ENCODE assay signal across 18 cellular contexts in the genomic region with DNA sequence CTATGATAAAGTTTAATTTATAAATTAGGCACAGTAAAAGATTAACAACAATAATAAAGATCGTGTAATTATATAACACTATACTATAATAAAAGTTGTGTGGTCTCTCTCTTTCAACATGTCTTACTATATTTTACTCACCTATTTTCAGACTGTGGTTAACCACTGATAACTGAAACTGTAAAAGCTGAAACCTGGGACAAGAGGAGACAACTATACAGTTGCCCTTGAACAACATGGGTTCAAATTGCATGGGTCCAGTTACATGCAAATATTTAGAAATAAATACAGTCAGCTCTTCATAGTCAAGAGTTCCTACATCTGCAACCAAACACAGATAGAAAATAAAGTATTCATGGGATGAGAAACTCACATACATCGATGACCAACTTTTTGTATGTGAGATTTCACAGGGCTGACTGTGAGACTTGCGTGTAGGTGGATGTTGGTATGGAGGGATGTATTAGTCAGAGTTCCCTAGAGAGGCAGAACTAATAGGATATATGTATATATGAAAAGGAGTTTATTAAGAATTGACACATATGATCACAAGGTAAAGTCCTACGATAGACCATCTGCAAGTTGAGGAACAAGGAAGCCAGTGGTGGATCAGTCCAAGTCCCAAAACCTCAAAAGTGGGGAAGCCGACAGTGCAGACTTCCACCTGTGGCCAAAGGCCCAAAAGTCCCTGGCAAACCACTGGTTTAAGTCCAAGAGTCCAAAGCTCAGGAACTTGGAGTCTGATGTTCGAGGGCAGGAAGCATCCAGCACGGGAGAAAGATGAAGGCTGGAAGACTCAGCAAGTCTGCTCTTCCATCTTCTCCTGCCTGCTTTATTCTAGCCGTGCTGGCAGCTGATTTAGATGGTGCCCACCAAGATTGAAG.
DNase-seq lines count a peak whose midpoint lies in the region; ATAC-seq and TF ChIP-seq lines count a peak whose summit lies in the region.
"Had no signal": no experiment of that assay in that cellular context is flagged by ENCODE, and none has a peak within 500 bp of the region (broad histone marks: within the 10 kb centered on the region; RNA-seq: fewer than 3 reads in every experiment).

No MANE protein-coding gene starts in this region.

- no peak overlapping the region for H2AFZ ChIP-seq in MM.1S (ENCODE audit: low read length)

- H3F3A ChIP-seq in MM.1S (ENCODE audit: insufficient read depth, low read length), result no peaks in the 10 kb centered on the region

- H3K4me2 ChIP-seq in MM.1S (ENCODE audit: low read depth, low read length), result peak overlapping the region; percentile 54

- no peaks in the 10 kb centered on the region for H3K9me3 ChIP-seq in MM.1S (replicated peaks; ENCODE audit: insufficient read depth, low read length)
- H3K9me3 ChIP-seq: BE2C, Peyer's patch, vagina had no signal

- peaks cover 12% of the 10 kb centered on the region for H3K4me1 ChIP-seq in MM.1S (ENCODE audit: low read length)
- H3K4me1 ChIP-seq: BE2C, Peyer's patch, vagina had no signal

- no peaks in the 10 kb centered on the region for H4K20me1 ChIP-seq in MM.1S (ENCODE audit: insufficient read depth, low read length)

- peaks cover 31% of the 10 kb centered on the region for H3K27me3 ChIP-seq in MM.1S (replicated peaks; ENCODE audit: insufficient read depth, low read length)
- H3K27me3 ChIP-seq: BE2C, cardiac muscle cell, Peyer's patch, vagina had no signal

- no peak overlapping the region for H3K9ac ChIP-seq in MM.1S (ENCODE audit: low read length)

- H3K9me2 ChIP-seq in MM.1S (replicated peaks; ENCODE audit: insufficient read depth, low read length), result no peaks in the 10 kb centered on the region

- ATAC-seq in GM18511 (IDR thresholded peaks at IDR 0.05; ENCODE audit: unreplicated experiment) (peak; percentile 81), GM21423 (IDR thresholded peaks at IDR 0.05; ENCODE audit: unreplicated experiment) (peak; percentile 63), HG03025 (IDR thresholded peaks at IDR 0.05; ENCODE audit: low FRiP score, unreplicated experiment) (peak; percentile 86)

- TF ChIP-seq CTCF in MM.1S (IDR thresholded peaks at IDR 0.05; ENCODE audit: low read length), result no peak

- no peak overlapping the region for H3K27ac ChIP-seq in MM.1S (ENCODE audit: low read length)
- H3K27ac ChIP-seq: cardiac muscle cell, vagina had no signal

- no peak overlapping the region; the same call in 1 of the 2 replicates for H3K4me3 ChIP-seq in MM.1S (ENCODE audit: low read length)
- H3K4me3 ChIP-seq: cardiac muscle cell, Peyer's patch, vagina had no signal

- H3K36me3 ChIP-seq in MM.1S (replicated peaks; ENCODE audit: insufficient read depth, low read length), result no peaks in the 10 kb centered on the region
- H3K36me3 ChIP-seq: BE2C, cardiac muscle cell, Peyer's patch, vagina had no signal

- H3K79me2 ChIP-seq in MM.1S (ENCODE audit: low read length), result no peaks in the 10 kb centered on the region

- DNase-seq in MM.1S (peak; percentile 85), inferior parietal cortex (ENCODE audit: extremely low spot score) (no peak), D341Med (ENCODE audit: low spot score) (no peak), RKO (ENCODE audit: low spot score) (no peak), GDM1 (lab: John Stamatoyannopoulos, UW) (no peak)
- DNase-seq: activated CD4-positive, alpha-beta T cell treated with anti-CD3 and anti-CD28 coated beads, Interleukin-2, amount 50 U/mL, for 4 hours; BE2C; GOT3; hypothalamus; NCI-H2081; stimulated activated CD4-positive, alpha-beta T cell treated with anti-CD3 and anti-CD28 coated beads, Interleukin-15, amount 100 ng/mL, for 24 hours; T-helper 2 cell had no signal
